In the genomic region with DNA sequence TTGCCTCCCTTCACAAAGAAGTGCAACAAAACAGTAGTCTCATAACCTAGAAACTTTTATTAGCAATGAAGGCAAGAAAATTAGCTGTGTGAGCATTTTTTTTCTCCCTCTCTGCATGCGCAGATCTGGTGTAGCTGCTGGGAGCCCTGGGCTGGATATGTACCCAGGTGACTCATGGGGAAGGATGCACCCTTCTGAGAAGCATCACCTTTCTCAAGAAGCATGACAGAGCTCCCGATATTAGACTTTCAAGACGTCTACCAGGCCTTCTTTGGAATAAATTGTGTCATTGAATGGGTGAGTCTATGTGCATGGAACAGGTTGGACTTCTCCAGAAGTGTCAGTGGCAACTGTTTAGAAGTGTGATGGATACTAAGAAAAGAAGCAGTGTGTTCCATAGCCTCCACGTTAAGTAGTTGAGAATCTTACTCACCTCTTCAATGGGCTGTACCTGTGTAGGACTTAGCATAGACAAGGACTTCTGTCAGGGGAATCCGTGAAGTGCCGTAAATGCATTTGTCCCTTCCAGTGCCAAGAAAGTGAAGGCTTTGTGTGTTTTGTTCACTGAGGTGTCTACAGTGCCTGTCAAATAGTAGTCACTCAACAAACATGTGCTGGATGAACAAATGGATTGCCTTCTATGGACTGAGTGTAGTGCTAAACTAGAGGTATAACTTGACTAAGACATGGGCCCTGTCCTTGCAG, we compare ENCODE assay signal across 16 cellular contexts. TPM values are rescaled to one million over a fixed set of nuclear protein-coding genes. Genes with fewer than 3 reads are reported as not detected.
A peak's percentile ranks its signal among the peaks of the same experiment; 100 is the strongest.
DNase-seq lines count a peak whose midpoint lies in the region; ATAC-seq, FAIRE-seq and TF ChIP-seq lines count a peak whose summit lies in the region.
"Had no signal": no experiment of that assay in that cellular context is flagged by ENCODE, and none has a peak within 500 bp of the region (broad histone marks: within the 10 kb centered on the region; RNA-seq: fewer than 3 reads in every experiment).

No MANE protein-coding gene starts in this region.

- H3K27me3 ChIP-seq in HepG2 (ENCODE audit: control insufficient read depth in 1 of 2, insufficient read depth in 2 of 2, low read length in 2 of 2) (peaks cover 2 to 14% of the 10 kb centered on the region in 2 experiments; a peak in 2 of 5 replicates), right lobe of liver (no peaks in the 10 kb centered on the region), H7 (ENCODE audit: control insufficient read depth, insufficient read depth, low read length) (no peaks in the 10 kb centered on the region)
- H3K27me3 ChIP-seq: upper lobe of left lung had no signal

- POLR2A ChIA-PET in HepG2 (lab: Yijun Ruan, JAX), result no interaction called here

- H3K9me3 ChIP-seq in HepG2 (ENCODE audit: low read length), result no peaks in the 10 kb centered on the region
- H3K9me3 ChIP-seq in right lobe of liver, result no peaks in the 10 kb centered on the region
- H3K9me3 ChIP-seq: lower lobe of right lung, upper lobe of left lung had no signal

- H4K20me1 ChIP-seq in HepG2 (ENCODE audit: insufficient read depth, low read length), result no peaks in the 10 kb centered on the region

- TF ChIP-seq CTCF in HepG2 (CRISPR knock-in tag; IDR thresholded peaks at IDR 0.05) (no peak), right lobe of liver (IDR thresholded peaks at IDR 0.05) (no peak)

- H3K4me3 ChIP-seq in HepG2 (replicated peaks in 1 of 3; ENCODE audit: insufficient read depth in 1 of 3, low read depth in 2 of 3, low read length in 3 of 3) (no peak overlapping the region), right lobe of liver (no peak overlapping the region), H7 (ENCODE audit: insufficient read depth, low read depth, low read length) (no peak overlapping the region)
- H3K4me3 ChIP-seq: hepatocyte, lower lobe of right lung, upper lobe of left lung had no signal

- H2AFZ ChIP-seq in HepG2 (ENCODE audit: low read length), result no peak overlapping the region
- H2AFZ ChIP-seq: hepatocyte had no signal

- TF ChIP-seq EP300 in HepG2 (IDR thresholded peaks at IDR 0.05; ENCODE audit: low read depth in 2 of 2, low read length in 2 of 2), result no peak
- TF ChIP-seq EP300 in HepG2 (CRISPR knock-in tag; IDR thresholded peaks at IDR 0.05; ENCODE audit: borderline replicate concordance), result no peak

- TF ChIP-seq POLR2A in HepG2 (IDR thresholded peaks at IDR 0.05; ENCODE audit: insufficient read depth in 1 of 2, low read depth in 2 of 2, low read length in 2 of 2) (no peak), right lobe of liver (IDR thresholded peaks at IDR 0.05) (no peak)

- in situ Hi-C loops in HepG2 (cut with HindIII; ENCODE audit: extremely low pct_ligation_motif_present, low pct_unique_long_range_greater_than_20kb), result no loop called here

- CTCF ChIA-PET in HepG2 (lab: Yijun Ruan, JAX; ENCODE audit: low intra/inter-chr PET ratio, low total read pairs), result no interaction called here

- intact Hi-C loops in HepG2 (cut with micrococcal nuclease; ENCODE audit: unreplicated experiment) (no loop called here), right lobe of liver (cut with DNase I) (no loop called here)

- no peak overlapping the region for H3K9ac ChIP-seq in HepG2 (ENCODE audit: insufficient read depth, low read depth, low read length)

- DNase-seq in HepG2 (ENCODE audit: low spot score) (no peak), right lobe of liver (no peak), H7 (no peak), hypothalamus (lab: John Stamatoyannopoulos, UW) (no peak)
- peak; percentile 77 for DNase-seq in activated effector memory CD4-positive, alpha-beta T cell treated with anti-CD3 and anti-CD28 coated beads, Interleukin-2, amount 50 U/mL, for 16 hours
- peak; percentile 5 to 8 for DNase-seq in stimulated activated CD4-positive, alpha-beta T cell treated with anti-CD3 and anti-CD28 coated beads, Interleukin-15, amount 100 ng/mL, for 1 hour (ENCODE audit: low read depth in 1 of 2, low spot score in 1 of 2)
- DNase-seq: DMS79, lower lobe of right lung, NCI-H1092 treated with DMSO at 0.1 percent for 48 hours, NCI-H524 treated with DMSO at 0.1 percent for 48 hours, Right ventricle myocardium superior, upper lobe of left lung had no signal

- H3K4me1 ChIP-seq in HepG2 (ENCODE audit: insufficient read depth, low read length), result no peaks in the 10 kb centered on the region
- peaks cover 0 to 2% (median 0%) of the 10 kb centered on the region in 4 donors for H3K4me1 ChIP-seq in right lobe of liver
- H3K4me1 ChIP-seq: lower lobe of right lung, upper lobe of left lung had no signal

- H3K4me2 ChIP-seq in HepG2 (ENCODE audit: low read depth, low read length), result no peak overlapping the region
- H3K4me2 ChIP-seq: hepatocyte had no signal

- TF ChIP-seq RAD21 in HepG2 (CRISPR knock-in tag; IDR thresholded peaks at IDR 0.05), result no peak

- no peak for ATAC-seq in HepG2
- no peak for ATAC-seq in right lobe of liver
- no peak for ATAC-seq in HG03039 (IDR thresholded peaks at IDR 0.05; ENCODE audit: unreplicated experiment)
- ATAC-seq in HG02840 (IDR thresholded peaks at IDR 0.05; ENCODE audit: low FRiP score, unreplicated experiment), result no peak
- ATAC-seq: lower lobe of right lung had no signal

- no peak for FAIRE-seq in HepG2 (lab: Jason Lieb, UNC)

- 7% methylated on average over 6 of the region's 6 CpGs for whole genome bisulfite sequencing in HepG2 (ENCODE audit: low lambda C conversion rate)
- 62% methylated on average over 6 of the region's 6 CpGs for WGBS in right lobe of liver (ENCODE audit: insufficient coverage, low coverage, low lambda C conversion rate, missing lambda C conversion rate)

- H3K27ac ChIP-seq in HepG2 (ENCODE audit: extremely low read length, insufficient read depth, low read length) (no peak overlapping the region), right lobe of liver (no peak overlapping the region)
- H3K27ac ChIP-seq: epithelial cell of prostate, hepatocyte, lower lobe of right lung, upper lobe of left lung had no signal

- no peaks in the 10 kb centered on the region for H3K79me2 ChIP-seq in HepG2 (ENCODE audit: insufficient read depth, low read length)
- H3K79me2 ChIP-seq: hepatocyte had no signal

- no TSS peak for BruUV-seq in HepG2 (replicated peaks; lab: Mats Ljungman, UMichigan)

- H3K36me3 ChIP-seq in HepG2 (replicated peaks in 1 of 2; ENCODE audit: control insufficient read depth in 1 of 2, insufficient read depth in 2 of 2, low read length in 2 of 2) (no peaks in the 10 kb centered on the region), right lobe of liver (no peaks in the 10 kb centered on the region), H7 (replicated peaks; ENCODE audit: control insufficient read depth, insufficient read depth, low read length) (no peaks in the 10 kb centered on the region)
- H3K36me3 ChIP-seq: lower lobe of right lung, upper lobe of left lung had no signal

TF ChIP-seq in HepG2, 621 proteins besides CTCF, POLR2A, EP300 and RAD21:
- TF ChIP-seq ZNF670 (CRISPR knock-in tag; IDR thresholded peaks at IDR 0.05; ENCODE audit: borderline replicate concordance), result no peak
- TF ChIP-seq MAFK (conservative IDR thresholded peaks at IDR 0.05 in 1 of 2, IDR thresholded peaks at IDR 0.05 in 1 of 2; ENCODE audit: low read length in 2 of 2), result peak in 1 of 2 experiments; percentile 49; a peak in 2 of 4 replicates
- no peak for TF ChIP-seq ZNF782 (CRISPR knock-in tag; IDR thresholded peaks at IDR 0.05; ENCODE audit: borderline replicate concordance)
- TF ChIP-seq, protein P1, sequence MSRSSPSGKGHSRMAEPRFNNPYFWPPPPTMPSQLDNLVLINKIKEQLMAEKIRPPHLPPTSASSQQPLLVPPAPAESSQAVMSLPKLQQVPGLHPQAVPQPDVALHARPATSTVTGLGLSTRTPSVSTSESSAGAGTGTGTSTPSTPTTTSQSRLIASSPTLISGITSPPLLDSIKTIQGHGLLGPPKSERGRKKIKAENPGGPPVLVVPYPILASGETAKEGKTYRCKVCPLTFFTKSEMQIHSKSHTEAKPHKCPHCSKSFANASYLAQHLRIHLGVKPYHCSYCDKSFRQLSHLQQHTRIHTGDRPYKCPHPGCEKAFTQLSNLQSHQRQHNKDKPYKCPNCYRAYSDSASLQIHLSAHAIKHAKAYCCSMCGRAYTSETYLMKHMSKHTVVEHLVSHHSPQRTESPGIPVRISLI (CRISPR knock-in tag; IDR thresholded peaks at IDR 0.05; ENCODE audit: borderline replicate concordance), result no peak
- TF ChIP-seq MAFF (IDR thresholded peaks at IDR 0.05; ENCODE audit: low read depth, low read length), result 0 out of 2 replicates have a peak, but pooled peaks have one; percentile 28

RNA-seq across cellular contexts. Expression of gene RASGRP1, which starts 47.7 kb away (rescaled TPM):
- 0.07 TPM in 1 of 2 replicates, not detected in the other for total RNA-seq in HepG2 (2016; rRNA removed; fragmentation: Illumina TruSeq; extraction: Trizol)
- total RNA-seq in HepG2 (2016; cell fraction: cytosol; rRNA removed; fragmentation: Illumina TruSeq; extraction: Trizol; ENCODE audit: low read depth), result not detected in 2 replicates
- 0.06 TPM in 1 of 2 replicates, not detected in the other for total RNA-seq in HepG2 (2016; cell fraction: insoluble cytoplasmic fraction; rRNA removed; fragmentation: Illumina TruSeq; extraction: Trizol)
- 0.03 TPM in 1 of 2 replicates, not detected in the other for total RNA-seq in HepG2 (2016; cell fraction: membrane; rRNA removed; fragmentation: Illumina TruSeq; extraction: Trizol)
- 0.25 TPM in 1 of 2 replicates, not detected in the other for total RNA-seq in HepG2 (2016; cell fraction: nucleus; rRNA removed; fragmentation: Illumina TruSeq; extraction: Trizol)
- not detected in 2 replicates for polyA plus RNA-seq in HepG2 (2011; rRNA removed)
- polyA plus RNA-seq in HepG2 (2011; cell fraction: cytosol; rRNA removed), result 0.03 TPM in 2 replicates
- polyA plus RNA-seq in HepG2 (2011; cell fraction: nucleus; rRNA removed), result 0.10 and 0.12 TPM in 2 replicates
- 0.03 and 0.11 TPM in 2 replicates for polyA plus RNA-seq in HepG2 (2012)
- polyA plus RNA-seq in HepG2 (2016; cell fraction: cytosol; fragmentation: Illumina TruSeq; extraction: Trizol; ENCODE audit: low read depth), result not detected in 2 replicates
- 0.04 TPM in 1 of 2 replicates, not detected in the other for polyA plus RNA-seq in HepG2 (2016; cell fraction: insoluble cytoplasmic fraction; fragmentation: Illumina TruSeq; extraction: Trizol; ENCODE audit: low read depth)
- polyA plus RNA-seq in HepG2 (2016; cell fraction: membrane; fragmentation: Illumina TruSeq; extraction: Trizol; ENCODE audit: low read depth), result not detected in 2 replicates
- not detected in 2 replicates for polyA plus RNA-seq in HepG2 (2016; cell fraction: nucleus; fragmentation: Illumina TruSeq; extraction: Trizol; ENCODE audit: insufficient read depth, low read depth)
- polyA minus RNA-seq in HepG2 (2011; rRNA and poly(A)+ RNA removed; ENCODE audit: low replicate concordance), result 0.08 and 0.40 TPM in 2 replicates
- not detected in 2 replicates for polyA minus RNA-seq in HepG2 (2011; cell fraction: cytosol; rRNA and poly(A)+ RNA removed)
- 0.13 TPM in 1 of 2 replicates, not detected in the other for polyA minus RNA-seq in HepG2 (2011; cell fraction: nucleus; rRNA and poly(A)+ RNA removed)
- under 1 TPM; 0.11 to 0.64 (median 0.32) TPM for total RNA-seq in right lobe of liver
- 2.8 and 2.9 TPM in 2 replicates for total RNA-seq in H7 (2014; rRNA removed; shearing (Covaris generic))

Comparison
In these comparisons a context has a peak if more than half of its experiments do, and no peak if none do; other contexts are left out.
1. DNase-seq: peak in activated effector memory CD4-positive, alpha-beta T cell treated with anti-CD3 and anti-CD28 coated beads, Interleukin-2, amount 50 U/mL, for 16 hours (single experiment) and stimulated activated CD4-positive, alpha-beta T cell treated with anti-CD3 and anti-CD28 coated beads, Interleukin-15, amount 100 ng/mL, for 1 hour (2 of 2); none in HepG2 (single experiment), right lobe of liver (0 of 3), H7 (single experiment) and hypothalamus (0 of 51).